ENCODE assay signal across 15 cellular contexts in the genomic region with DNA sequence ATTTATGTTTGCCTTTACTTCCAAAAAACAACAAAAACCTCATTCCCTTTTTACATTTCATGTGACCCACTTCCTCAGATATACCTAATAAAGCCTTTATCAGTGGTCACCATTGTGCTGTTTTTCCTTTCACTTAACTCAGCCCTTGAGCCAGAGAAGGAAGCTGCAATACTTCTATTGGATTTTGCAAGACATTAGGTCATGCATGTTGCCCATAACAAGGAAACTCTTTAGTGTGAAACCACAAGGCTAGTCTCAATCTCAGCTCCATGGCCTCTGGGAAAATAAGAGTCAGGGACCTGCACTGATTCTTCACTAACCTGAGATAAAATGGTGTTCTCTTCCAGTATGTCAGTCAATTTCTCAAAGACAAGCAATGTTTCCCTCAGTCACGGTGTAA. TPM values are rescaled to one million over a fixed set of nuclear protein-coding genes. Genes with fewer than 3 reads are reported as not detected.
DNase-seq lines count a peak whose midpoint lies in the region; ATAC-seq and TF ChIP-seq lines count a peak whose summit lies in the region.
"Had no signal": no experiment of that assay in that cellular context is flagged by ENCODE, and none has a peak within 500 bp of the region (broad histone marks: within the 10 kb centered on the region; RNA-seq: fewer than 3 reads in every experiment).

No MANE protein-coding gene starts in this region.

- intact Hi-C loops in body of pancreas (cut with DNase I) = no loop called here

- H3K4me1 ChIP-seq in body of pancreas = peaks cover 31% of the 10 kb centered on the region
- H3K4me1 ChIP-seq in upper lobe of left lung = peaks cover 0 to 20% (median 7%) of the 10 kb centered on the region in 4 donors

- peak in 1 of 4 donors; percentile 57 for TF ChIP-seq EP300 in upper lobe of left lung (IDR thresholded peaks at IDR 0.05)

- no peak overlapping the region for H3K4me3 ChIP-seq in body of pancreas
- no peak overlapping the region for H3K4me3 ChIP-seq in upper lobe of left lung

- no peaks in the 10 kb centered on the region for H3K36me3 Mint-ChIP-seq in natural killer cell treated with Interleukin-12 subunit alpha and Interleukin-12 subunit beta and Interleukin-15 and Interleukin-18, amount 100 ng/mL, for 72 hours

- no peaks in the 10 kb centered on the region for H3K9me3 Mint-ChIP-seq in natural killer cell treated with Interleukin-12 subunit alpha and Interleukin-12 subunit beta and Interleukin-15 and Interleukin-18, amount 100 ng/mL, for 72 hours
- H3K9me3 Mint-ChIP-seq: activated B cell treated with CpG ODN at 0.5 μM for 24 hours had no signal

- no peak overlapping the region for H3K27ac Mint-ChIP-seq in natural killer cell treated with Interleukin-12 subunit alpha and Interleukin-12 subunit beta and Interleukin-15 and Interleukin-18, amount 100 ng/mL, for 72 hours
- H3K27ac Mint-ChIP-seq: activated B cell treated with CpG ODN at 0.5 μM for 24 hours had no signal

- peak; percentile 52 for DNase-seq in DMS53 (lab: John Stamatoyannopoulos, UW)
- no peak for DNase-seq in DMS53 treated with DMSO at 0.1 percent for 48 hours (lab: John Stamatoyannopoulos, UW; ENCODE audit: unreplicated experiment)
- DNase-seq in body of pancreas = peak in 1 of 4 donors; percentile 57
- DNase-seq in iris pigment epithelial cell (ENCODE audit: low read depth) = peak; percentile 11
- peak in 1 of 2 donors; percentile 44 for DNase-seq in upper lobe of left lung
- no peak for DNase-seq in activated CD4-positive, alpha-beta T cell treated with anti-CD3 and anti-CD28 coated beads for 4 hours
- no peak for DNase-seq in natural killer cell treated with Interleukin-12 subunit alpha and Interleukin-12 subunit beta and Interleukin-15 and Interleukin-18, amount 100 ng/mL, for 72 hours (ENCODE audit: low spot score)
- DNase-seq: activated B cell treated with CpG ODN at 0.5 μM for 24 hours; activated T-cell treated with anti-CD3 and anti-CD28 coated beads, Interleukin-2, amount 50 U/mL, for 48 hours; central memory CD4-positive, alpha-beta T cell; KG1; NCI-H345; SHP77 treated with DMSO at 0.1 percent for 48 hours had no signal

- H3K9me3 ChIP-seq in body of pancreas (no peaks in the 10 kb centered on the region), upper lobe of left lung (no peaks in the 10 kb centered on the region)

- peaks cover 2% of the 10 kb centered on the region in 2 donors for H3K27me3 Mint-ChIP-seq in natural killer cell treated with Interleukin-12 subunit alpha and Interleukin-12 subunit beta and Interleukin-15 and Interleukin-18, amount 100 ng/mL, for 72 hours

- ATAC-seq in body of pancreas (peak; percentile 79), upper lobe of left lung (ENCODE audit: low FRiP score in 2 of 2) (peak; percentile 75 to 87), HG03097 (IDR thresholded peaks at IDR 0.05; ENCODE audit: low FRiP score, unreplicated experiment) (no peak)
- no peak for ATAC-seq in natural killer cell treated with Interleukin-12 subunit alpha and Interleukin-12 subunit beta and Interleukin-15 and Interleukin-18, amount 100 ng/mL, for 72 hours

- no peaks in the 10 kb centered on the region for H3K27me3 ChIP-seq in body of pancreas
- H3K27me3 ChIP-seq in upper lobe of left lung = no peaks in the 10 kb centered on the region

- H3K36me3 ChIP-seq in body of pancreas (replicated peaks in 1 of 2; ENCODE audit: insufficient read depth in 1 of 2, low read depth in 2 of 2) (no peaks in the 10 kb centered on the region), upper lobe of left lung (no peaks in the 10 kb centered on the region)

- H3K4me3 Mint-ChIP-seq in natural killer cell treated with Interleukin-12 subunit alpha and Interleukin-12 subunit beta and Interleukin-15 and Interleukin-18, amount 100 ng/mL, for 72 hours = no peak overlapping the region
- H3K4me3 Mint-ChIP-seq: activated B cell treated with CpG ODN at 0.5 μM for 24 hours had no signal

- no peaks in the 10 kb centered on the region for H3K4me1 Mint-ChIP-seq in natural killer cell treated with Interleukin-12 subunit alpha and Interleukin-12 subunit beta and Interleukin-15 and Interleukin-18, amount 100 ng/mL, for 72 hours (ENCODE audit: low read depth in 2 of 2)
- H3K4me1 Mint-ChIP-seq: activated B cell treated with CpG ODN at 0.5 μM for 24 hours had no signal

- TF ChIP-seq CTCF in body of pancreas (IDR thresholded peaks at IDR 0.05) (no peak), upper lobe of left lung (IDR thresholded peaks at IDR 0.05) (no peak)

- 29 to 48% methylated on average over 1 of the region's 1 CpG for WGBS in body of pancreas, 2 donors
- 76 to 78% methylated on average over 1 of the region's 1 CpG for WGBS in upper lobe of left lung, 2 donors

- TF ChIP-seq POLR2A in body of pancreas (IDR thresholded peaks at IDR 0.05) = no peak
- TF ChIP-seq POLR2A in upper lobe of left lung (IDR thresholded peaks at IDR 0.05) = no peak

- H3K27ac ChIP-seq in body of pancreas (peak overlapping the region in 2 of 4 donors; percentile 40 to 59), upper lobe of left lung (peak overlapping the region in 3 of 4 donors; percentile 28 to 52 (median 46))
- H3K27ac ChIP-seq: 22Rv1 had no signal

RNA-seq across cellular contexts. Expression of gene STEAP4, which starts 27.8 kb away (rescaled TPM):
- total RNA-seq in body of pancreas (10 to 100 TPM; 14.3 to 14.8 TPM), upper lobe of left lung (10 to 100 TPM; 11.5 to 81.8 (median 54.8) TPM)
- total RNA-seq in natural killer cell treated with Interleukin-12 subunit alpha and Interleukin-12 subunit beta and Interleukin-15 and Interleukin-18, amount 100 ng/mL, for 72 hours = not detected

RNA-seq across cellular contexts. Expression of gene SRI, which starts 59.0 kb away (rescaled TPM):
- total RNA-seq in body of pancreas = 10 to 100 TPM; 23.1 to 36.3 TPM
- total RNA-seq in upper lobe of left lung = 100 to 1,000 TPM in 3 of 6 donors, 10 to 100 TPM in 3; 20.0 to 120 (median 91.8) TPM
- 100 to 1,000 TPM; 140 to 152 TPM for total RNA-seq in natural killer cell treated with Interleukin-12 subunit alpha and Interleukin-12 subunit beta and Interleukin-15 and Interleukin-18, amount 100 ng/mL, for 72 hours

Comparison
In these comparisons a context has a peak if more than half of its experiments do, and no peak if none do; other contexts are left out.
1. DNase-seq: peak in DMS53 (single experiment) and iris pigment epithelial cell (single experiment); none in DMS53 treated with DMSO at 0.1 percent for 48 hours (single experiment), activated CD4-positive, alpha-beta T cell treated with anti-CD3 and anti-CD28 coated beads for 4 hours (0 of 2) and natural killer cell treated with Interleukin-12 subunit alpha and Interleukin-12 subunit beta and Interleukin-15 and Interleukin-18, amount 100 ng/mL, for 72 hours (single experiment).
2. ATAC-seq: peak in body of pancreas (single experiment) and upper lobe of left lung (2 of 2); none in natural killer cell treated with Interleukin-12 subunit alpha and Interleukin-12 subunit beta and Interleukin-15 and Interleukin-18, amount 100 ng/mL, for 72 hours (0 of 2) and HG03097 (single experiment).
3. RNA of gene STEAP4, which starts 27.8 kb away (total RNA-seq): 11.5 to 81.8 TPM in upper lobe of left lung and 14.3 to 14.8 TPM in body of pancreas; not detected in natural killer cell treated with Interleukin-12 subunit alpha and Interleukin-12 subunit beta and Interleukin-15 and Interleukin-18, amount 100 ng/mL, for 72 hours; every median in the first group is over 10 times any median in the second.